14 cellular contexts compared by ENCODE assay signal in the genomic region with DNA sequence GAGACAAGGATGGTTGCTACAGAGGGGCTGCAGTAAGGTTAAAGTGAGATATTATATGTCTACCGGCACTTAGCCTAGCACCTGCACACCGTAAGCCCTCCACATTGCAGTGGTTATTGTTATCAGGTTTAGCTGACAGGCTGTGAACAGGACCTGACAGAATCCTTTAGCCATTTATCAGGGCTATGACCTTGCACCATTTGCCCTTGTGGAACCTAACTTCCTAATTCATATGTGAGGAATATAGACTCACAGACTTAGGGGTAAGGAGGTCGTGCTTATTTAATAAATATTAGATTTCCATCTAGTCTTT. TPM values are rescaled to one million over a fixed set of nuclear protein-coding genes. Genes with fewer than 3 reads are reported as not detected.
DNase-seq lines count a peak whose midpoint lies in the region; ATAC-seq and TF ChIP-seq lines count a peak whose summit lies in the region.
"Had no signal": no experiment of that assay in that cellular context is flagged by ENCODE, and none has a peak within 500 bp of the region (broad histone marks: within the 10 kb centered on the region; RNA-seq: fewer than 3 reads in every experiment).

No MANE protein-coding gene starts in this region.

- TF ChIP-seq CTCF in CD8-positive, alpha-beta T cell (IDR thresholded peaks at IDR 0.05): no peak
- TF ChIP-seq CTCF in activated B cell treated with CpG ODN at 0.5 μM for 24 hours (IDR thresholded peaks at IDR 0.05): no peak
- TF ChIP-seq CTCF in left ventricle myocardium inferior (IDR thresholded peaks at IDR 0.05; ENCODE audit: borderline replicate concordance): no peak
- TF ChIP-seq CTCF in prostate gland (IDR thresholded peaks at IDR 0.05): no peak

- no peaks in the 10 kb centered on the region for H3K27me3 ChIP-seq in CD8-positive, alpha-beta T cell (ENCODE audit: insufficient read depth, low read length)
- H3K27me3 ChIP-seq in left ventricle myocardium inferior (ENCODE audit: low read depth) (no peaks in the 10 kb centered on the region), prostate gland (replicated peaks; ENCODE audit: insufficient read depth) (no peaks in the 10 kb centered on the region)

- CTCF ChIA-PET in CD8-positive, alpha-beta T cell (lab: Charles Lee): interaction anchor here (6.0 kb wide), 1 partner anchor 8 kb away, joined by 40 read pairs; no protein-coding TSS in a partner anchor
- CTCF ChIA-PET in activated B cell treated with CpG ODN at 0.5 μM for 24 hours (lab: Charles Lee): interaction anchor here (0.7 kb wide), 1 partner anchor 9 kb away, joined by 3 read pairs; no protein-coding TSS in a partner anchor
- CTCF ChIA-PET in activated CD4-positive, alpha-beta memory T cell treated with anti-CD3 and anti-CD28 coated beads for 36 hours (lab: Charles Lee): interaction anchor here (5.5 kb wide), 1 partner anchor 9 kb away, joined by 35 read pairs; a partner anchor contains a TSS

- WGBS in prostate gland: 71% methylated on average over 3 of the region's 3 CpGs

- H3K9me3 Mint-ChIP-seq in CD8-positive, alpha-beta T cell: no peaks in the 10 kb centered on the region
- H3K9me3 Mint-ChIP-seq in activated B cell treated with CpG ODN at 0.5 μM for 24 hours: no peaks in the 10 kb centered on the region
- H3K9me3 Mint-ChIP-seq in activated CD4-positive, alpha-beta memory T cell treated with anti-CD3 and anti-CD28 coated beads for 36 hours: no peaks in the 10 kb centered on the region
- H3K9me3 Mint-ChIP-seq: CD4-positive, CD25-positive, alpha-beta regulatory T cell had no signal

- POLR2A ChIA-PET in CD8-positive, alpha-beta T cell (lab: Charles Lee): interaction anchor here (1.0 to 1.7 kb wide), 2 partner anchors 13 to 14 kb away, joined by 3 to 4 read pairs; no protein-coding TSS in a partner anchor
- POLR2A ChIA-PET in activated B cell treated with CpG ODN at 0.5 μM for 24 hours (lab: Charles Lee): interaction anchor here (1.4 kb wide), 1 partner anchor 426 kb away, joined by 3 read pairs; no protein-coding TSS in a partner anchor
- POLR2A ChIA-PET in activated CD4-positive, alpha-beta memory T cell treated with anti-CD3 and anti-CD28 coated beads for 36 hours (lab: Charles Lee): no interaction called here

- peaks cover 28% of the 10 kb centered on the region for H3K36me3 Mint-ChIP-seq in CD8-positive, alpha-beta T cell
- peaks cover 25% of the 10 kb centered on the region for H3K36me3 Mint-ChIP-seq in activated B cell treated with CpG ODN at 0.5 μM for 24 hours (ENCODE audit: low read depth)
- H3K36me3 Mint-ChIP-seq in activated CD4-positive, alpha-beta memory T cell treated with anti-CD3 and anti-CD28 coated beads for 36 hours: peaks cover 8% of the 10 kb centered on the region

- ATAC-seq in CD8-positive, alpha-beta T cell: no peak
- ATAC-seq in activated B cell treated with CpG ODN at 0.5 μM for 24 hours (ENCODE audit: low read depth): no peak
- ATAC-seq in GM18519 (IDR thresholded peaks at IDR 0.05; ENCODE audit: low FRiP score, unreplicated experiment): no peak
- ATAC-seq: HCT116 had no signal

- DNase-seq in CD8-positive, alpha-beta T cell: no peak
- no peak for DNase-seq in activated B cell treated with CpG ODN at 0.5 μM for 24 hours
- no peak for DNase-seq in left ventricle myocardium inferior
- no peak for DNase-seq in prostate gland (ENCODE audit: low spot score)
- no peak for DNase-seq in globus pallidus (ENCODE audit: low spot score)
- DNase-seq in activated CD4-positive, alpha-beta memory T cell treated with anti-CD3 and anti-CD28 coated beads for 36 hours: no peak
- DNase-seq in hepatic stellate cell (ENCODE audit: low spot score): no peak
- DNase-seq: central memory CD4-positive, alpha-beta T cell; NCI-H2081 treated with DMSO at 0.1 percent for 48 hours had no signal

- peaks cover 57% of the 10 kb centered on the region for H3K4me1 ChIP-seq in CD8-positive, alpha-beta T cell (ENCODE audit: insufficient read depth, low read length)
- H3K4me1 ChIP-seq in left ventricle myocardium inferior (peaks cover 96% of the 10 kb centered on the region), prostate gland (replicated peaks) (no peaks in the 10 kb centered on the region)

- H3K4me3 Mint-ChIP-seq in CD8-positive, alpha-beta T cell: no peak overlapping the region
- H3K4me3 Mint-ChIP-seq in activated B cell treated with CpG ODN at 0.5 μM for 24 hours: no peak overlapping the region
- no peak overlapping the region for H3K4me3 Mint-ChIP-seq in activated CD4-positive, alpha-beta memory T cell treated with anti-CD3 and anti-CD28 coated beads for 36 hours

- peaks cover 7% of the 10 kb centered on the region for H3K36me3 ChIP-seq in CD8-positive, alpha-beta T cell (ENCODE audit: insufficient read depth, low read length)
- H3K36me3 ChIP-seq in left ventricle myocardium inferior (peaks cover 12% of the 10 kb centered on the region), prostate gland (no peaks in the 10 kb centered on the region)

- no peaks in the 10 kb centered on the region for H3K27me3 Mint-ChIP-seq in CD8-positive, alpha-beta T cell (ENCODE audit: low read depth)
- no peaks in the 10 kb centered on the region for H3K27me3 Mint-ChIP-seq in activated B cell treated with CpG ODN at 0.5 μM for 24 hours
- no peaks in the 10 kb centered on the region for H3K27me3 Mint-ChIP-seq in activated CD4-positive, alpha-beta memory T cell treated with anti-CD3 and anti-CD28 coated beads for 36 hours

- intact Hi-C loops in CD8-positive, alpha-beta T cell (cut with DNase I, micrococcal nuclease): loop anchor here (10.0 kb wide), 2 partner anchors 605 to 785 kb away; no protein-coding TSS in a partner anchor
- intact Hi-C loops in activated B cell treated with CpG ODN at 0.5 μM for 24 hours (cut with micrococcal nuclease): loop anchor here (1.0 to 10.0 kb wide), 3 partner anchors 10 to 645 kb away; a partner anchor contains a TSS
- intact Hi-C loops in left ventricle myocardium inferior (cut with micrococcal nuclease): no loop called here
- intact Hi-C loops in prostate gland (cut with DNase I): no loop called here
- intact Hi-C loops in activated CD4-positive, alpha-beta memory T cell treated with anti-CD3 and anti-CD28 coated beads for 36 hours (cut with micrococcal nuclease): loop anchor here (10.0 kb wide), 1 partner anchor 1015 kb away; a partner anchor contains a TSS

- peaks cover 80% of the 10 kb centered on the region for H3K4me1 Mint-ChIP-seq in CD8-positive, alpha-beta T cell (ENCODE audit: low read depth)
- H3K4me1 Mint-ChIP-seq in activated B cell treated with CpG ODN at 0.5 μM for 24 hours: peaks cover 69% of the 10 kb centered on the region
- peaks cover 71% of the 10 kb centered on the region for H3K4me1 Mint-ChIP-seq in activated CD4-positive, alpha-beta memory T cell treated with anti-CD3 and anti-CD28 coated beads for 36 hours (ENCODE audit: low read depth)

- H3K4me3 ChIP-seq in CD8-positive, alpha-beta T cell (ENCODE audit: low read depth, low read length): no peak overlapping the region
- H3K4me3 ChIP-seq in left ventricle myocardium inferior (peak overlapping the region; percentile 75), prostate gland (no peak overlapping the region)

- H3K27ac Mint-ChIP-seq in CD8-positive, alpha-beta T cell: peak overlapping the region; percentile 84
- peak overlapping the region; percentile 41 for H3K27ac Mint-ChIP-seq in activated B cell treated with CpG ODN at 0.5 μM for 24 hours
- H3K27ac Mint-ChIP-seq in activated CD4-positive, alpha-beta memory T cell treated with anti-CD3 and anti-CD28 coated beads for 36 hours: no peak overlapping the region

- no peak for TF ChIP-seq POLR2A in prostate gland (IDR thresholded peaks at IDR 0.05)

- no peaks in the 10 kb centered on the region for H3K9me3 ChIP-seq in CD8-positive, alpha-beta T cell (ENCODE audit: low read length)
- H3K9me3 ChIP-seq in left ventricle myocardium inferior (replicated peaks): no peaks in the 10 kb centered on the region
- H3K9me3 ChIP-seq in prostate gland: no peaks in the 10 kb centered on the region

- H3K27ac ChIP-seq in CD8-positive, alpha-beta T cell (ENCODE audit: low read depth, low read length): no peak overlapping the region
- H3K27ac ChIP-seq in left ventricle myocardium inferior (replicated peaks) (peak overlapping the region; percentile 89), prostate gland (peak overlapping the region; percentile 12 to 33)

RNA-seq across cellular contexts. Expression of a gene that starts 10.1 kb away (rescaled TPM):
- 10 to 100 TPM; 47.4 to 51.5 TPM for total RNA-seq in CD8-positive, alpha-beta T cell
- total RNA-seq in activated B cell treated with CpG ODN at 0.5 μM for 24 hours: 94.5 and 94.9 TPM in 2 replicates
- total RNA-seq in left ventricle myocardium inferior: 270 TPM
- total RNA-seq in prostate gland: 100 to 1,000 TPM; 131 to 434 TPM
- total RNA-seq in activated CD4-positive, alpha-beta memory T cell treated with anti-CD3 and anti-CD28 coated beads for 36 hours: 10 to 100 TPM; 79.9 to 85.3 TPM

RNA-seq across cellular contexts. Expression of a gene that starts 25.8 kb away (rescaled TPM):
- total RNA-seq in CD8-positive, alpha-beta T cell: not detected
- total RNA-seq in activated B cell treated with CpG ODN at 0.5 μM for 24 hours (not detected in 2 replicates), left ventricle myocardium inferior (not detected), prostate gland (1,000 to 10,000 TPM; 1,381 to 2,749 TPM)
- not detected for total RNA-seq in activated CD4-positive, alpha-beta memory T cell treated with anti-CD3 and anti-CD28 coated beads for 36 hours
- total RNA-seq: CD4-positive, CD25-positive, alpha-beta regulatory T cell; fibroblast of villous mesenchyme; T-helper 2 cell treated with Interferon-gamma antibody and Interleukin-4, amounts not matched to agents 100 ng/mL and 5 ng/mL, for 36 hours had no signal

RNA-seq across cellular contexts. Expression of a gene that starts 48.0 kb away (rescaled TPM):
- 10 to 100 TPM; 46.5 to 46.8 TPM for total RNA-seq in CD8-positive, alpha-beta T cell
- total RNA-seq in activated B cell treated with CpG ODN at 0.5 μM for 24 hours (47.2 and 50.1 TPM in 2 replicates), left ventricle myocardium inferior (83.5 TPM), prostate gland (10 to 100 TPM; 60.8 to 93.5 TPM)
- total RNA-seq in activated CD4-positive, alpha-beta memory T cell treated with anti-CD3 and anti-CD28 coated beads for 36 hours: 10 to 100 TPM; 70.2 to 73.4 TPM

Comparison
In these comparisons a context has a peak if more than half of its experiments do, and no peak if none do; other contexts are left out.
1. RNA of a gene that starts 25.8 kb away (total RNA-seq): 1,381 to 2,749 TPM in prostate gland; not detected in CD8-positive, alpha-beta T cell, not detected in activated B cell treated with CpG ODN at 0.5 μM for 24 hours, not detected in left ventricle myocardium inferior (single experiment) and not detected in activated CD4-positive, alpha-beta memory T cell treated with anti-CD3 and anti-CD28 coated beads for 36 hours; every median in the first group is over 1,000 times any median in the second.
2. intact Hi-C loops: an anchor here in CD8-positive, alpha-beta T cell (10.0 kb wide), activated B cell treated with CpG ODN at 0.5 μM for 24 hours (1.0 to 10.0 kb wide) and activated CD4-positive, alpha-beta memory T cell treated with anti-CD3 and anti-CD28 coated beads for 36 hours (10.0 kb wide); none called in left ventricle myocardium inferior and prostate gland.